Comparison of ENCODE assay signal across 29 cellular contexts in the genomic region with DNA sequence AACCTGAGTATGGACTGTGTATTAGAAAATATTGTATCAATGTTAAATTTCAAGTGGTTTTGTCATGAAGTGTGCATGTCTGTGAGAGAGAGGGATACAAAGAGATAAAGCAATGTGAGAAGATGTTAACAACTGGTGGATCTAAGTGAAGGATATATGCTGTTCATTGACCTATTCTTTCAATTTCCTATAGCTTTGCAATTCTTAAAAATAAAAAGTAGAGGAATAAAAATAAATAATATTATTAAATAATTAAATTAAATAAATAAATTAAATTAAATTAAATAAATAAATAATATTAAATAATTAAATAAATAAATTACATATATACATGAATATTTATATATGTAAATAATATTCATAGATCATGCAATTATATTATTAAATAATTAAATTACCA.
"Had no signal": no experiment of that assay in that cellular context is flagged by ENCODE, and none has a peak within 500 bp of the region (broad histone marks: within the 10 kb centered on the region; RNA-seq: fewer than 3 reads in every experiment).

No MANE protein-coding gene starts in this region.

- H3K36me3 ChIP-seq: brain microvascular endothelial cell, gastrocnemius medialis, heart left ventricle had no signal

- H3K4me1 ChIP-seq: gastrocnemius medialis, heart left ventricle had no signal

- H3K9me3 ChIP-seq: gastrocnemius medialis had no signal

- H3K27me3 ChIP-seq: brain microvascular endothelial cell, gastrocnemius medialis, heart left ventricle had no signal

- H3K36me3 Mint-ChIP-seq: activated naive CD8-positive, alpha-beta T cell had no signal

- H3K27ac ChIP-seq: brain microvascular endothelial cell, gastrocnemius medialis, heart left ventricle had no signal

- H3K4me3 Mint-ChIP-seq: activated CD4-positive, alpha-beta memory T cell treated with anti-CD3 and anti-CD28 coated beads, Interleukin-2, amount 10 ng/mL, durations not matched to agents 7 days and 5 days; activated CD4-positive, alpha-beta T cell treated with anti-CD3 and anti-CD28 coated beads, Interleukin-2, amount 10 ng/mL, durations not matched to agents 7 days and 5 days; activated naive CD8-positive, alpha-beta T cell; activated T-cell treated with anti-CD3 and anti-CD28 coated beads, Interleukin-2, amount 50 U/mL, for 24 hours; activated T-cell treated with anti-CD3 and anti-CD28 coated beads, Interleukin-2, amount 50 U/mL, for 72 hours; central memory CD8-positive, alpha-beta T cell; T-helper 17 cell had no signal

- H3K4me3 ChIP-seq: gastrocnemius medialis, heart left ventricle had no signal

- ATAC-seq: activated T-cell treated with anti-CD3 and anti-CD28 coated beads, Interleukin-2, amount 50 U/mL, for 72 hours; esophagus mucosa; gastrocnemius medialis; heart left ventricle; T-helper 17 cell had no signal

- DNase-seq: activated CD4-positive, alpha-beta memory T cell treated with anti-CD3 and anti-CD28 coated beads, Interleukin-2, amount 10 ng/mL, durations not matched to agents 7 days and 5 days; activated CD4-positive, alpha-beta T cell treated with anti-CD3 and anti-CD28 coated beads for 1 hour; activated CD4-positive, alpha-beta T cell treated with anti-CD3 and anti-CD28 coated beads for 4 hours; activated CD4-positive, alpha-beta T cell treated with anti-CD3 and anti-CD28 coated beads, Interleukin-2, amount 10 ng/mL, durations not matched to agents 7 days and 5 days; activated CD4-positive, alpha-beta T cell treated with anti-CD3 and anti-CD28 coated beads, Interleukin-2, amount 50 U/mL, for 4 hours; activated CD8-positive, alpha-beta memory T cell treated with anti-CD3 and anti-CD28 coated beads, Interleukin-2, amount 50 U/mL, for 48 hours; activated gamma-delta T cell; activated naive CD4-positive, alpha-beta T cell treated with anti-CD3 and anti-CD28 coated beads, Interleukin-2, amount 50 U/mL, for 16 hours; activated naive CD4-positive, alpha-beta T cell treated with Interleukin-2 at 50 U/mL for 16 hours; activated T-cell treated with anti-CD3 and anti-CD28 coated beads for 4 hours; activated T-cell treated with anti-CD3 and anti-CD28 coated beads, Interleukin-2, amount 50 U/mL, for 24 hours; activated T-cell treated with anti-CD3 and anti-CD28 coated beads, Interleukin-2, amount 50 U/mL, for 72 hours; amniotic stem cell; anterior cingulate cortex; brain microvascular endothelial cell; cortex of kidney; dermis blood vessel endothelial cell; effector CD8-positive, alpha-beta T cell; foreskin fibroblast; gastrocnemius medialis; glutamatergic neuron; heart left ventricle; T-helper 1 cell; T-helper 17 cell had no signal

- FAIRE-seq: astrocyte, bronchial epithelial cell had no signal

- H3K4me1 Mint-ChIP-seq: activated CD4-positive, alpha-beta memory T cell treated with anti-CD3 and anti-CD28 coated beads, Interleukin-2, amount 10 ng/mL, durations not matched to agents 7 days and 5 days; activated CD4-positive, alpha-beta T cell treated with anti-CD3 and anti-CD28 coated beads, Interleukin-2, amount 10 ng/mL, durations not matched to agents 7 days and 5 days; central memory CD8-positive, alpha-beta T cell; T-helper 17 cell had no signal

- H3K27ac Mint-ChIP-seq: activated CD4-positive, alpha-beta memory T cell treated with anti-CD3 and anti-CD28 coated beads, Interleukin-2, amount 10 ng/mL, durations not matched to agents 7 days and 5 days; activated CD4-positive, alpha-beta T cell treated with anti-CD3 and anti-CD28 coated beads, Interleukin-2, amount 10 ng/mL, durations not matched to agents 7 days and 5 days; activated naive CD8-positive, alpha-beta T cell; activated T-cell treated with anti-CD3 and anti-CD28 coated beads, Interleukin-2, amount 50 U/mL, for 24 hours; activated T-cell treated with anti-CD3 and anti-CD28 coated beads, Interleukin-2, amount 50 U/mL, for 72 hours; T-helper 17 cell had no signal

- H3K9me3 Mint-ChIP-seq: activated CD4-positive, alpha-beta T cell treated with anti-CD3 and anti-CD28 coated beads, Interleukin-2, amount 10 ng/mL, durations not matched to agents 7 days and 5 days had no signal

- H3K27me3 Mint-ChIP-seq: activated CD4-positive, alpha-beta memory T cell treated with anti-CD3 and anti-CD28 coated beads, Interleukin-2, amount 10 ng/mL, durations not matched to agents 7 days and 5 days; activated CD4-positive, alpha-beta T cell treated with anti-CD3 and anti-CD28 coated beads, Interleukin-2, amount 10 ng/mL, durations not matched to agents 7 days and 5 days; activated naive CD8-positive, alpha-beta T cell; activated T-cell treated with anti-CD3 and anti-CD28 coated beads, Interleukin-2, amount 50 U/mL, for 24 hours; central memory CD8-positive, alpha-beta T cell; T-helper 17 cell had no signal
